In genomic region chr21:14712121-14712520, GRCh38 we compare ENCODE assay signal across 27 cellular contexts.
DNase-seq lines count a peak whose midpoint lies in the region; ATAC-seq, FAIRE-seq and TF ChIP-seq lines count a peak whose summit lies in the region.
"Had no signal": no experiment of that assay in that cellular context is flagged by ENCODE, and none has a peak within 500 bp of the region (broad histone marks: within the 10 kb centered on the region; RNA-seq: fewer than 3 reads in every experiment).

No MANE protein-coding gene starts in this region.

- POLR2A ChIA-PET in PC-3 (lab: Charles Lee; ENCODE audit: unreplicated experiment), result no interaction called here

- TF ChIP-seq CTCF in PC-3 (conservative IDR thresholded peaks at IDR 0.05; ENCODE audit: low read depth, low read length) (no peak), bronchial epithelial cell (IDR thresholded peaks at IDR 0.05; ENCODE audit: insufficient read depth, low read length, severe bottlenecking) (no peak)

- peaks cover 9% of the 10 kb centered on the region for H3K9me3 ChIP-seq in PC-3 (ENCODE audit: low read length)
- H3K9me3 ChIP-seq: BLaER1, prostate gland had no signal

- no peak overlapping the region for H2AFZ ChIP-seq in PC-3 (ENCODE audit: low read length)
- H2AFZ ChIP-seq: GM23338 had no signal

- DNase-seq in PC-3 (peak; percentile 74), bronchial epithelial cell (ENCODE audit: low read depth) (peak; percentile 57), glomerular endothelial cell (ENCODE audit: extremely low read depth, low read depth, low spot score) (peak; percentile 74), smooth muscle cell of the brain vasculature (ENCODE audit: low read depth, low spot score) (peak; percentile 17), mesenteric fat pad (ENCODE audit: low spot score) (no peak)
- DNase-seq in activated CD4-positive, CD25-positive, alpha-beta regulatory T cell (lab: John Stamatoyannopoulos, UW), result no peak
- DNase-seq: activated CD4-positive, alpha-beta T cell treated with anti-CD3 and anti-CD28 coated beads, Interleukin-2, amount 50 U/mL, for 48 hours; activated T-cell treated with anti-CD3 and anti-CD28 coated beads, Interleukin-2, amount 50 U/mL, for 48 hours; DMS53; GF-D8; left ventricle myocardium superior; naive thymus-derived CD4-positive, alpha-beta T cell; NCI-H1092; NCI-H1694 treated with DMSO at 0.1 percent for 48 hours; NCI-H446 treated with DMSO at 0.1 percent for 48 hours; NCI-H774; nucleus accumbens; T-helper 17 cell; transverse colon had no signal

- no peak for FAIRE-seq in bronchial epithelial cell (lab: Jason Lieb, UNC)
- FAIRE-seq: keratinocyte had no signal

- H3K9ac ChIP-seq in PC-3 (ENCODE audit: low read length), result no peak overlapping the region
- H3K9ac ChIP-seq: BLaER1 had no signal

- peaks cover 2% of the 10 kb centered on the region; the same call in 1 of the 2 replicates for H3K36me3 ChIP-seq in PC-3 (ENCODE audit: low read depth, low read length)
- H3K36me3 ChIP-seq in bronchial epithelial cell (ENCODE audit: control insufficient read depth, insufficient read depth, low read length), result no peaks in the 10 kb centered on the region
- H3K36me3 ChIP-seq: BLaER1, prostate gland, transverse colon had no signal

- no peak overlapping the region for H3K4me2 ChIP-seq in PC-3 (ENCODE audit: low read length)
- H3K4me2 ChIP-seq: BLaER1, GM23338 had no signal

- H3K4me3 ChIP-seq in PC-3 (ENCODE audit: low read length) (no peak overlapping the region), bronchial epithelial cell (ENCODE audit: low read depth, low read length) (no peak overlapping the region)
- H3K4me3 ChIP-seq: BLaER1, GM23338, prostate gland, transverse colon had no signal

- no peak overlapping the region for H3K27ac ChIP-seq in PC-3 (ENCODE audit: low read length)
- H3K27ac ChIP-seq: BLaER1, prostate gland, transverse colon had no signal

- H3K27me3 ChIP-seq in PC-3 (ENCODE audit: low read length), result no peaks in the 10 kb centered on the region
- no peaks in the 10 kb centered on the region for H3K27me3 ChIP-seq in bronchial epithelial cell (ENCODE audit: control insufficient read depth, insufficient read depth, low read length)
- H3K27me3 ChIP-seq: BLaER1, transverse colon had no signal

- H3F3A ChIP-seq in PC-3 (ENCODE audit: low read length, unreplicated experiment), result peaks cover under 1% of the 10 kb centered on the region

- intact Hi-C loops in PC-3 (cut with micrococcal nuclease), result no loop called here

- BruUV-seq in PC-3 (replicated peaks; lab: Mats Ljungman, UMichigan), result no TSS peak

- CTCF ChIA-PET in PC-3 (lab: Charles Lee), result no interaction called here

- H4K20me1 ChIP-seq in PC-3 (ENCODE audit: low read length), result no peaks in the 10 kb centered on the region
- H4K20me1 ChIP-seq: BLaER1 had no signal

- peaks cover 20% of the 10 kb centered on the region for H3K4me1 ChIP-seq in PC-3 (ENCODE audit: insufficient read depth, low read length)
- H3K4me1 ChIP-seq: prostate gland, transverse colon had no signal

- no peaks in the 10 kb centered on the region for H3K9me2 ChIP-seq in PC-3 (replicated peaks; ENCODE audit: low read length)

- ATAC-seq in PC-3, result no peak
- ATAC-seq in HG03139 (IDR thresholded peaks at IDR 0.05; ENCODE audit: unreplicated experiment), result no peak
- ATAC-seq: activated CD4-positive, CD25-positive, alpha-beta regulatory T cell treated with anti-CD3 and anti-CD28 coated beads, Interleukin-2, amount 50 U/mL, for 24 hours; GM23338; left ventricle myocardium superior; naive thymus-derived CD4-positive, alpha-beta T cell; SK-N-SH treated with all-trans-retinoic acid at 6 μM for 48 hours; stimulated activated effector memory CD8-positive, alpha-beta T cell treated with anti-CD3 and anti-CD28 coated beads, Interleukin-12 subunit alpha, Interleukin-12 subunit beta, amount 100 ng/mL, for 72 hours; T-helper 17 cell had no signal

- no peaks in the 10 kb centered on the region for H3K79me2 ChIP-seq in PC-3 (ENCODE audit: low read length)

Comparison
In these comparisons a context has a peak if more than half of its experiments do, and no peak if none do; other contexts are left out.
1. DNase-seq: peak in PC-3 (single experiment), bronchial epithelial cell (single experiment), glomerular endothelial cell (single experiment) and smooth muscle cell of the brain vasculature (single experiment); none in mesenteric fat pad (single experiment) and activated CD4-positive, CD25-positive, alpha-beta regulatory T cell (0 of 4).